1 cellular context compared by ENCODE assay signal in genomic region chr20:31595654-31596411, GRCh38.
TF ChIP-seq lines count a peak whose summit lies in the region.

No MANE protein-coding gene starts in this region.

TF ChIP-seq in HepG2, 621 proteins besides CTCF, POLR2A, EP300 and RAD21 (continued from another document and continues in another):
- TF ChIP-seq ZNF34 (CRISPR knock-in tag; IDR thresholded peaks at IDR 0.05; ENCODE audit: borderline replicate concordance): 0 out of 2 replicates have a peak, but pooled peaks have one; percentile 79
- peak; percentile 87 for TF ChIP-seq AGO2 (optimal IDR thresholded peaks at IDR 0.05; ENCODE audit: low read depth, low read length)
- TF ChIP-seq POLR2G (IDR thresholded peaks at IDR 0.05; ENCODE audit: low read depth, low read length): peak; percentile 68
- TF ChIP-seq ZNF543 (CRISPR knock-in tag; IDR thresholded peaks at IDR 0.05): peak; percentile 100
- TF ChIP-seq, protein P1, sequence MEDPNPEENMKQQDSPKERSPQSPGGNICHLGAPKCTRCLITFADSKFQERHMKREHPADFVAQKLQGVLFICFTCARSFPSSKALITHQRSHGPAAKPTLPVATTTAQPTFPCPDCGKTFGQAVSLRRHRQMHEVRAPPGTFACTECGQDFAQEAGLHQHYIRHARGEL (CRISPR knock-in tag; IDR thresholded peaks at IDR 0.05): peak; percentile 27; the same call in 1 of the 2 replicates
- peak; percentile 75 for TF ChIP-seq ISL2 (CRISPR knock-in tag; IDR thresholded peaks at IDR 0.05)
- no peak for TF ChIP-seq TCF12 (IDR thresholded peaks at IDR 0.05)
- peak; percentile 78; the same call in 1 of the 2 replicates for TF ChIP-seq TCF12 (CRISPR knock-in tag; IDR thresholded peaks at IDR 0.05)
- no peak for TF ChIP-seq GRHL1 (CRISPR knock-in tag; conservative IDR thresholded peaks at IDR 0.05)
- TF ChIP-seq RXRA (CRISPR knock-in tag; IDR thresholded peaks at IDR 0.05): peak; percentile 69
- 0 out of 2 replicates have a peak, but pooled peaks have one; percentile 51 for TF ChIP-seq TEAD2 (CRISPR knock-in tag; IDR thresholded peaks at IDR 0.05)
- peak; percentile 18 to 31; a peak in 1 of 4 replicates for TF ChIP-seq MAFK (conservative IDR thresholded peaks at IDR 0.05 in 1 of 2, IDR thresholded peaks at IDR 0.05 in 1 of 2; ENCODE audit: low read length in 2 of 2)
- TF ChIP-seq KLF11 (CRISPR knock-in tag; IDR thresholded peaks at IDR 0.05): 0 out of 2 replicates have a peak, but pooled peaks have one; percentile 28
- no peak for TF ChIP-seq SP1 (IDR thresholded peaks at IDR 0.05)
- peak; percentile 26; the same call in 1 of the 2 replicates for TF ChIP-seq SP1 (CRISPR knock-in tag; IDR thresholded peaks at IDR 0.05)
- peak; percentile 50 for TF ChIP-seq BHLHE40 (IDR thresholded peaks at IDR 0.05; ENCODE audit: low read length)
- peak; percentile 19; the same call in 1 of the 2 replicates for TF ChIP-seq ZIK1 (CRISPR knock-in tag; IDR thresholded peaks at IDR 0.05; ENCODE audit: borderline replicate concordance, low read depth)
- TF ChIP-seq SIX1 (CRISPR knock-in tag; IDR thresholded peaks at IDR 0.05; ENCODE audit: borderline replicate concordance): peak; percentile 61
- TF ChIP-seq ZFP36L1 (CRISPR knock-in tag; IDR thresholded peaks at IDR 0.05): no peak; the same call in 1 of the 2 replicates
- TF ChIP-seq CHD4 (IDR thresholded peaks at IDR 0.05; ENCODE audit: borderline replicate concordance, low read length): peak; percentile 100
- peak; percentile 33 for TF ChIP-seq CBX1 (IDR thresholded peaks at IDR 0.05; ENCODE audit: low read depth)
- TF ChIP-seq ZNF710 (CRISPR knock-in tag; IDR thresholded peaks at IDR 0.05; ENCODE audit: borderline replicate concordance): peak; percentile 83
- TF ChIP-seq ZNF530 (CRISPR knock-in tag; IDR thresholded peaks at IDR 0.05; ENCODE audit: low read depth): no peak
- TF ChIP-seq, protein P2, sequence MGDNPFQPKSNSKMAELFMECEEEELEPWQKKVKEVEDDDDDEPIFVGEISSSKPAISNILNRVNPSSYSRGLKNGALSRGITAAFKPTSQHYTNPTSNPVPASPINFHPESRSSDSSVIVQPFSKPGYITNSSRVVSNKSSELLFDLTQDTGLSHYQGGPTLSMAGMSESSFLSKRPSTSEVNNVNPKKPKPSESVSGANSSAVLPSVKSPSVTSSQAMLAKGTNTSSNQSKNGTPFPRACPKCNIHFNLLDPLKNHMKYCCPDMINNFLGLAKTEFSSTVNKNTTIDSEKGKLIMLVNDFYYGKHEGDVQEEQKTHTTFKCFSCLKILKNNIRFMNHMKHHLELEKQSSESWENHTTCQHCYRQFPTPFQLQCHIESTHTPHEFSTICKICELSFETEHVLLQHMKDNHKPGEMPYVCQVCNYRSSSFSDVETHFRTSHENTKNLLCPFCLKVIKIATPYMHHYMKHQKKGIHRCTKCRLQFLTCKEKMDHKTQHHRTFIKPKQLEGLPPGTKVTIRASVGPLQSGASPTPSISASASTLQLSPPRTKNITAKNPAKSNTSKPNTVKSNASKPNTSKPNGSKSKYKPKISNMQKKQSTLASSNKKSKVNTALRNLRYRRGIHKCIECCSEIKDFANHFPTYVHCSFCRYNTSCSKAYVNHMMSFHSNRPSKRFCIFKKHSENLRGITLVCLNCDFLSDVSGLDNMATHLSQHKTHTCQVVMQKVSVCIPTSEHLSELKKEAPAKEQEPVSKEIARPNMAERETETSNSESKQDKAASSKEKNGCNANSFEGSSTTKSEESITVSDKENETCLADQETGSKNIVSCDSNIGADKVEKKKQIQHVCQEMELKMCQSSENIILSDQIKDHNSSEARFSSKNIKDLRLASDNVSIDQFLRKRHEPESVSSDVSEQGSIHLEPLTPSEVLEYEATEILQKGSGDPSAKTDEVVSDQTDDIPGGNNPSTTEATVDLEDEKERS (CRISPR knock-in tag; IDR thresholded peaks at IDR 0.05): no peak; the same call in 1 of the 2 replicates
- 0 out of 2 replicates have a peak, but pooled peaks have one; percentile 68 for TF ChIP-seq NFKBIZ (CRISPR knock-in tag; IDR thresholded peaks at IDR 0.05)
- TF ChIP-seq TSC22D2 (CRISPR knock-in tag; IDR thresholded peaks at IDR 0.05; ENCODE audit: borderline replicate concordance): no peak
- TF ChIP-seq HMG20B (CRISPR knock-in tag; conservative IDR thresholded peaks at IDR 0.05): no peak
- TF ChIP-seq ZSCAN31 (CRISPR knock-in tag; IDR thresholded peaks at IDR 0.05; ENCODE audit: low read depth): no peak
- TF ChIP-seq, protein P3, sequence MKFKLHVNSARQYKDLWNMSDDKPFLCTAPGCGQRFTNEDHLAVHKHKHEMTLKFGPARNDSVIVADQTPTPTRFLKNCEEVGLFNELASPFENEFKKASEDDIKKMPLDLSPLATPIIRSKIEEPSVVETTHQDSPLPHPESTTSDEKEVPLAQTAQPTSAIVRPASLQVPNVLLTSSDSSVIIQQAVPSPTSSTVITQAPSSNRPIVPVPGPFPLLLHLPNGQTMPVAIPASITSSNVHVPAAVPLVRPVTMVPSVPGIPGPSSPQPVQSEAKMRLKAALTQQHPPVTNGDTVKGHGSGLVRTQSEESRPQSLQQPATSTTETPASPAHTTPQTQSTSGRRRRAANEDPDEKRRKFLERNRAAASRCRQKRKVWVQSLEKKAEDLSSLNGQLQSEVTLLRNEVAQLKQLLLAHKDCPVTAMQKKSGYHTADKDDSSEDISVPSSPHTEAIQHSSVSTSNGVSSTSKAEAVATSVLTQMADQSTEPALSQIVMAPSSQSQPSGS (CRISPR knock-in tag; IDR thresholded peaks at IDR 0.05): no peak
- no peak for TF ChIP-seq NFRKB (IDR thresholded peaks at IDR 0.05)
- no peak; the same call in 1 of the 2 replicates for TF ChIP-seq MXD3 (CRISPR knock-in tag; IDR thresholded peaks at IDR 0.05)
- peak; percentile 80 for TF ChIP-seq ZBTB7B (CRISPR knock-in tag; IDR thresholded peaks at IDR 0.05)
- 0 out of 2 replicates have a peak, but pooled peaks have one; percentile 70 for TF ChIP-seq RFXAP (CRISPR knock-in tag; IDR thresholded peaks at IDR 0.05; ENCODE audit: borderline replicate concordance)
- TF ChIP-seq GATAD1 (CRISPR knock-in tag; IDR thresholded peaks at IDR 0.05): no peak; the same call in 1 of the 2 replicates
- TF ChIP-seq, protein P4, sequence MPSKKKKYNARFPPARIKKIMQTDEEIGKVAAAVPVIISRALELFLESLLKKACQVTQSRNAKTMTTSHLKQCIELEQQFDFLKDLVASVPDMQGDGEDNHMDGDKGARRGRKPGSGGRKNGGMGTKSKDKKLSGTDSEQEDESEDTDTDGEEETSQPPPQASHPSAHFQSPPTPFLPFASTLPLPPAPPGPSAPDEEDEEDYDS (CRISPR knock-in tag; IDR thresholded peaks at IDR 0.05): peak; percentile 72; the same call in 1 of the 2 replicates
- TF ChIP-seq ZNF354B (CRISPR knock-in tag; IDR thresholded peaks at IDR 0.05): 0 out of 2 replicates have a peak, but pooled peaks have one; percentile 61
- peak; percentile 64 for TF ChIP-seq ZFX (CRISPR knock-in tag; IDR thresholded peaks at IDR 0.05; ENCODE audit: low read depth)
- TF ChIP-seq ZNF441 (CRISPR knock-in tag; IDR thresholded peaks at IDR 0.05; ENCODE audit: borderline replicate concordance): no peak
- TF ChIP-seq ZNF773 (CRISPR knock-in tag; IDR thresholded peaks at IDR 0.05; ENCODE audit: borderline replicate concordance): no peak
- TF ChIP-seq FOXJ3 (CRISPR knock-in tag; IDR thresholded peaks at IDR 0.05; ENCODE audit: borderline replicate concordance): peak; percentile 62
- TF ChIP-seq ZNF788 (CRISPR knock-in tag; IDR thresholded peaks at IDR 0.05; ENCODE audit: borderline replicate concordance): 0 out of 2 replicates have a peak, but pooled peaks have one; percentile 34
- TF ChIP-seq KMT2B (CRISPR knock-in tag; IDR thresholded peaks at IDR 0.05): peak; percentile 73; the same call in 1 of the 2 replicates
- peak; percentile 63 for TF ChIP-seq GABPB1 (CRISPR knock-in tag; IDR thresholded peaks at IDR 0.05)
- 0 out of 2 replicates have a peak, but pooled peaks have one; percentile 24 for TF ChIP-seq ZNF557 (CRISPR knock-in tag; IDR thresholded peaks at IDR 0.05)
- peak; percentile 76; the same call in 1 of the 2 replicates for TF ChIP-seq ZNF619 (CRISPR knock-in tag; IDR thresholded peaks at IDR 0.05)
- 0 out of 2 replicates have a peak, but pooled peaks have one; percentile 16 for TF ChIP-seq TRAFD1 (CRISPR knock-in tag; IDR thresholded peaks at IDR 0.05; ENCODE audit: borderline replicate concordance)
- TF ChIP-seq ZNF567 (CRISPR knock-in tag; IDR thresholded peaks at IDR 0.05; ENCODE audit: borderline replicate concordance): 0 out of 2 replicates have a peak, but pooled peaks have one; percentile 66
- TF ChIP-seq MED1 (CRISPR knock-in tag; IDR thresholded peaks at IDR 0.05): peak; percentile 86
- no peak for TF ChIP-seq ZNF720 (CRISPR knock-in tag; IDR thresholded peaks at IDR 0.05)
- peak; percentile 77 for TF ChIP-seq ERF (CRISPR knock-in tag; IDR thresholded peaks at IDR 0.05)
- peak; percentile 74; the same call in 1 of the 2 replicates for TF ChIP-seq ZBTB10 (CRISPR knock-in tag; IDR thresholded peaks at IDR 0.05; ENCODE audit: borderline replicate concordance)
